17 cellular contexts compared by ENCODE assay signal in the genomic region with DNA sequence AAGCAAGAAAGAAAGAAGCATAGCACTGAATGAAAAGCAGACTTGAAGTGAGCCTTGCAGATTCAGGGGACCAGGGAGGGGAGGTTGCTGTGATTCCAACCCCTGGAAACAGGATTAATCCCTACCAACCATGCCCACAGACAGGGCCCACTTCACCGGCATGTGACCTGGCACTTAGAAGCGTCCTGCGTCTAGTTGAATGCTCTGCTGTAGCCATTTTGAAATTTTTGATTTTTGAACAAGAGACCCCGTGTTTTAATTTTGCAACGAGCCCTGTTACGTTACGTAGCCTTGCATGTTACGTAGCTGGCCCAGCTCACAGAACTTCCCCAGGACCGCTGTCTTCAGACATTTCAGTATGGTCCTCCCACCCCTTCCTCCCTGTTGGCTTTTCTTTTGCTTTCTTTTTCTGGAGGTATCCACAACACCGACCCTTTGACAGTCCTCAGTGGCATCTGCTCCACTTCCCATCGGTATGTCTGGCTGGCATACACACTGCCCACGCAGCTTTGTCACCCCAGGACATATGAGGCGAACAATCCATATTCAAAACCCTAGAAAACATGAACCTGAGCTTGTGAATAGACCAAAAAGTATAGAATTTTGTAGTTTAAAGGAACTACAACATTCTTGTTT.
A peak's percentile ranks its signal among the peaks of the same experiment; 100 is the strongest.
DNase-seq lines count a peak whose midpoint lies in the region; ATAC-seq and TF ChIP-seq lines count a peak whose summit lies in the region.
"Had no signal": no experiment of that assay in that cellular context is flagged by ENCODE, and none has a peak within 500 bp of the region (broad histone marks: within the 10 kb centered on the region; RNA-seq: fewer than 3 reads in every experiment).

No MANE protein-coding gene starts in this region.

- no peak overlapping the region for H2BK12ac ChIP-seq in H9 (ENCODE audit: insufficient read length, low read depth, low read length)

- H3K9ac ChIP-seq in H9 (ENCODE audit: extremely low read depth, insufficient read length, low read length) (no peak overlapping the region), skeletal muscle tissue (ENCODE audit: low read depth in 1 of 3, low read length in 3 of 3) (peak overlapping the region in 1 of 3 donors; percentile 33)

- H3T11ph ChIP-seq in H9 (ENCODE audit: low read length) = no peak overlapping the region

- no peak overlapping the region for H2BK20ac ChIP-seq in H9 (ENCODE audit: low read depth, low read length, poor library complexity, severe bottlenecking)

- peak overlapping the region; percentile 15 to 56 (median 38) for H3K4me3 ChIP-seq in skeletal muscle tissue (ENCODE audit: low read length in 3 of 3)

- H3K36me3 ChIP-seq in skeletal muscle tissue (ENCODE audit: control insufficient read depth in 3 of 3, insufficient read depth in 3 of 3, low read length in 3 of 3) = no peaks in the 10 kb centered on the region

- no peak overlapping the region for H3K4me2 ChIP-seq in H9 (ENCODE audit: insufficient read depth, insufficient read length, low read length)

- H3K23ac ChIP-seq in H9 (ENCODE audit: insufficient read length, low read depth, low read length) = no peak overlapping the region

- H3K27me3 Mint-ChIP-seq in H9 (ENCODE audit: low read depth) = no peaks in the 10 kb centered on the region; the same call in 1 of the 2 replicates
- H3K27me3 Mint-ChIP-seq in mesothelial cell of epicardium (ENCODE audit: low read depth) = no peaks in the 10 kb centered on the region

- H4K8ac ChIP-seq in H9 (replicated peaks; ENCODE audit: insufficient read length, low read depth, low read length) = no peak overlapping the region

- DNase-seq in H9 (no peak), mesothelial cell of epicardium (ENCODE audit: low spot score in 2 of 2, unreplicated experiment in 2 of 2) (no peak)
- DNase-seq in stimulated activated naive CD4-positive, alpha-beta T cell treated with Interleukin-2 at 50 U/mL for 16 hours (lab: John Stamatoyannopoulos, UW) = no peak
- DNase-seq in stimulated activated CD4-positive, alpha-beta T cell treated with anti-CD3 and anti-CD28 coated beads, Interleukin-4, amount 100 ng/mL, for 1 hour = no peak
- no peak for DNase-seq in activated naive CD4-positive, alpha-beta T cell treated with anti-CD3 and anti-CD28 coated beads, Interleukin-2, amount 50 U/mL, for 72 hours (ENCODE audit: low spot score in 2 of 2)
- DNase-seq: activated CD4-positive, alpha-beta T cell treated with anti-CD3 and anti-CD28 coated beads, Interleukin-2, amount 50 U/mL, for 1 hour; activated gamma-delta T cell treated with Interleukin-2 at 50 U/mL for 16 hours; CD8-positive, alpha-beta T cell; DMS79; foreskin keratinocyte; left colon; NCI-H1436 treated with DMSO at 0.1 percent for 48 hours; NCI-H2227 treated with DMSO at 0.1 percent for 48 hours had no signal

- TF ChIP-seq CTCF in H9 (conservative IDR thresholded peaks at IDR 0.05) = no peak
- no peak for TF ChIP-seq CTCF in mesothelial cell of epicardium (IDR thresholded peaks at IDR 0.05; ENCODE audit: unreplicated experiment)

- peaks cover 60 to 68% of the 10 kb centered on the region in 2 experiments for H3K4me1 Mint-ChIP-seq in H9
- H3K4me1 Mint-ChIP-seq in mesothelial cell of epicardium = peaks cover 63% of the 10 kb centered on the region
- H3K4me1 Mint-ChIP-seq: stimulated activated effector memory CD8-positive, alpha-beta T cell treated with anti-CD3 and anti-CD28 coated beads, Interleukin-12 subunit alpha, Interleukin-12 subunit beta, amount 100 ng/mL, for 72 hours had no signal

- H3K4me3 Mint-ChIP-seq in H9 (no peak overlapping the region), mesothelial cell of epicardium (peak overlapping the region; percentile 31)
- H3K4me3 Mint-ChIP-seq: CD8-positive, alpha-beta T cell; stimulated activated effector memory CD8-positive, alpha-beta T cell treated with anti-CD3 and anti-CD28 coated beads, Interleukin-12 subunit alpha, Interleukin-12 subunit beta, amount 100 ng/mL, for 72 hours had no signal

- H4K5ac ChIP-seq in H9 (ENCODE audit: insufficient read length, low read depth, low read length) = no peak overlapping the region

- H2AFZ ChIP-seq in H9 (ENCODE audit: low read length) = no peak overlapping the region

- no peaks in the 10 kb centered on the region for H3K79me1 ChIP-seq in H9 (ENCODE audit: insufficient read depth, low read depth, low read length, poor library complexity, severe bottlenecking)

- H3K23me2 ChIP-seq in H9 (ENCODE audit: insufficient read length, low read depth, low read length, poor library complexity, severe bottlenecking) = no peaks in the 10 kb centered on the region

- no peak for ATAC-seq in GM19023 (IDR thresholded peaks at IDR 0.05; ENCODE audit: unreplicated experiment)
- ATAC-seq in activated naive CD4-positive, alpha-beta T cell treated with anti-CD3 and anti-CD28 coated beads, Interleukin-2, amount 50 U/mL, for 72 hours = no peak
- ATAC-seq: CD8-positive, alpha-beta T cell; foreskin keratinocyte; left colon; stimulated activated effector memory CD8-positive, alpha-beta T cell treated with anti-CD3 and anti-CD28 coated beads, Interleukin-12 subunit alpha, Interleukin-12 subunit beta, amount 100 ng/mL, for 72 hours had no signal

- H4K20me1 ChIP-seq in H9 (ENCODE audit: control insufficient read depth, insufficient read depth, insufficient read length) = no peaks in the 10 kb centered on the region

- H3K36me3 Mint-ChIP-seq in H9 (ENCODE audit: insufficient read depth in 1 of 3, low read depth in 3 of 3) (peaks cover 0 to 1% (median 0%) of the 10 kb centered on the region in 3 experiments; a peak in 1 of 7 replicates), mesothelial cell of epicardium (no peaks in the 10 kb centered on the region)
- no peaks in the 10 kb centered on the region for H3K36me3 Mint-ChIP-seq in activated naive CD4-positive, alpha-beta T cell treated with anti-CD3 and anti-CD28 coated beads, Interleukin-2, amount 50 U/mL, for 72 hours
- H3K36me3 Mint-ChIP-seq: CD8-positive, alpha-beta T cell; stimulated activated effector memory CD8-positive, alpha-beta T cell treated with anti-CD3 and anti-CD28 coated beads, Interleukin-12 subunit alpha, Interleukin-12 subunit beta, amount 100 ng/mL, for 72 hours had no signal

- H3K9me3 ChIP-seq in H9 (ENCODE audit: control insufficient read depth, low read depth, low read length) = no peaks in the 10 kb centered on the region
- no peaks in the 10 kb centered on the region for H3K9me3 ChIP-seq in skeletal muscle tissue (ENCODE audit: control insufficient read depth in 3 of 3, low read length in 3 of 3)

- no peak overlapping the region for H4K91ac ChIP-seq in H9 (ENCODE audit: insufficient read length, low read depth, low read length)

- H3K56ac ChIP-seq in H9 (ENCODE audit: insufficient read length, low read depth, low read length) = no peak overlapping the region

- H2AK5ac ChIP-seq in H9 (ENCODE audit: insufficient read length, low read length) = no peak overlapping the region

- H3K27me3 ChIP-seq in H9 (ENCODE audit: insufficient read depth, low read length) = no peaks in the 10 kb centered on the region
- H3K27me3 ChIP-seq in skeletal muscle tissue (ENCODE audit: control insufficient read depth in 3 of 3, insufficient read depth in 3 of 3, low read length in 3 of 3) = no peaks in the 10 kb centered on the region

- H3K14ac ChIP-seq in H9 (ENCODE audit: insufficient read depth, low read length) = no peak overlapping the region

- H3K18ac ChIP-seq in H9 (ENCODE audit: insufficient read length, low read depth, low read length) = no peak overlapping the region

- H2BK120ac ChIP-seq in H9 (ENCODE audit: low read depth, low read length, poor library complexity, severe bottlenecking) = no peak overlapping the region

- H2BK5ac ChIP-seq in H9 (ENCODE audit: insufficient read length, low read length) = no peak overlapping the region

- no peaks in the 10 kb centered on the region for H3K79me2 ChIP-seq in H9 (ENCODE audit: insufficient read depth, low read length)

- H3K4ac ChIP-seq in H9 (ENCODE audit: low read depth, low read length) = no peak overlapping the region

- H3K27ac ChIP-seq in H9 (ENCODE audit: insufficient read length, low read depth, low read length) (no peak overlapping the region), cingulate gyrus (ENCODE audit: low read depth, low read length) (peak overlapping the region; percentile 66), skeletal muscle tissue (ENCODE audit: low read depth, low read length) (no peak overlapping the region)
- H3K27ac ChIP-seq: foreskin keratinocyte had no signal

- H3K4me1 ChIP-seq in H9 (ENCODE audit: insufficient read depth, low read length) = peaks cover 20% of the 10 kb centered on the region; the same call in 1 of the 2 replicates
- no peaks in the 10 kb centered on the region for H3K4me1 ChIP-seq in skeletal muscle tissue (ENCODE audit: control insufficient read depth in 3 of 3, insufficient read depth in 3 of 3, low read length in 3 of 3)
- H3K4me1 ChIP-seq: foreskin keratinocyte had no signal

- H3K27ac Mint-ChIP-seq in H9 = peak overlapping the region; percentile 17 to 90 (median 40); a peak in 6 of 7 replicates
- H3K27ac Mint-ChIP-seq in mesothelial cell of epicardium = peak overlapping the region; percentile 97
- H3K27ac Mint-ChIP-seq in activated naive CD4-positive, alpha-beta T cell treated with anti-CD3 and anti-CD28 coated beads, Interleukin-2, amount 50 U/mL, for 72 hours = no peak overlapping the region
- H3K27ac Mint-ChIP-seq: CD8-positive, alpha-beta T cell; stimulated activated effector memory CD8-positive, alpha-beta T cell treated with anti-CD3 and anti-CD28 coated beads, Interleukin-12 subunit alpha, Interleukin-12 subunit beta, amount 100 ng/mL, for 72 hours had no signal

- H3K9me3 Mint-ChIP-seq in H9 (peaks cover 0 to 2% of the 10 kb centered on the region in 2 experiments; a peak in 3 of 5 replicates), mesothelial cell of epicardium (peaks cover 11% of the 10 kb centered on the region)
- H3K9me3 Mint-ChIP-seq in activated naive CD4-positive, alpha-beta T cell treated with anti-CD3 and anti-CD28 coated beads, Interleukin-2, amount 50 U/mL, for 72 hours = no peaks in the 10 kb centered on the region
- H3K9me3 Mint-ChIP-seq: CD8-positive, alpha-beta T cell; stimulated activated effector memory CD8-positive, alpha-beta T cell treated with anti-CD3 and anti-CD28 coated beads, Interleukin-12 subunit alpha, Interleukin-12 subunit beta, amount 100 ng/mL, for 72 hours had no signal

- WGBS in H9 (ENCODE audit: extremely low coverage, insufficient read length, low lambda C conversion rate) = no CpG with 5 or more reads among the region's 13 CpGs

- no peak overlapping the region for H2BK15ac ChIP-seq in H9 (ENCODE audit: low read depth, low read length)

Comparison
In these comparisons a context has a peak if more than half of its experiments do, and no peak if none do; other contexts are left out.
1. H3K27ac Mint-ChIP-seq: peak in H9 (3 of 3) and mesothelial cell of epicardium (single experiment); none in activated naive CD4-positive, alpha-beta T cell treated with anti-CD3 and anti-CD28 coated beads, Interleukin-2, amount 50 U/mL, for 72 hours (0 of 2).